In genomic region chr17:19579192-19579668, GRCh38 we compare ENCODE assay signal across 1 cellular context.
TF ChIP-seq lines count a peak whose summit lies in the region.

No MANE protein-coding gene starts in this region.

TF ChIP-seq in WTC11, 78 proteins besides CTCF, POLR2A, EP300 and RAD21 (continued from another document):
- TF ChIP-seq NR3C1 (CRISPR knock-in tag; conservative IDR thresholded peaks at IDR 0.05; ENCODE audit: low read depth) = no peak
- TF ChIP-seq MAX (CRISPR knock-in tag; IDR thresholded peaks at IDR 0.05) = no peak
- no peak for TF ChIP-seq ATF1 (CRISPR knock-in tag; IDR thresholded peaks at IDR 0.05)
- no peak for TF ChIP-seq ZNF219 (CRISPR knock-in tag; IDR thresholded peaks at IDR 0.05; ENCODE audit: borderline replicate concordance)
- TF ChIP-seq PRDM15 (CRISPR knock-in tag; IDR thresholded peaks at IDR 0.05) = no peak
- TF ChIP-seq ZNF396 (CRISPR knock-in tag; IDR thresholded peaks at IDR 0.05; ENCODE audit: borderline replicate concordance) = no peak
